ENCODE assay signal across 8 cellular contexts in genomic region chr19:12295191-12295590, GRCh38.
DNase-seq lines count a peak whose midpoint lies in the region; ATAC-seq and TF ChIP-seq lines count a peak whose summit lies in the region.

No MANE protein-coding gene starts in this region.

- H3F3A ChIP-seq in MM.1S (ENCODE audit: insufficient read depth, low read length): peaks cover 3% of the 10 kb centered on the region; the same call in 1 of the 2 replicates

- peak overlapping the region; percentile 32; the same call in 1 of the 2 replicates for H3K4me3 ChIP-seq in GM08714 (ENCODE audit: low read length)
- H3K4me3 ChIP-seq in MM.1S (ENCODE audit: low read length): peak overlapping the region; percentile 88
- H3K4me3 ChIP-seq in epithelial cell of esophagus (ENCODE audit: low read length): peak overlapping the region; percentile 92
- peak overlapping the region; percentile 96 for H3K4me3 ChIP-seq in parathyroid adenoma (ENCODE audit: low read depth, low read length)

- no peak overlapping the region for H3K27ac ChIP-seq in MM.1S (ENCODE audit: low read length)
- peak overlapping the region; percentile 95 for H3K27ac ChIP-seq in parathyroid adenoma

- H3K9me3 ChIP-seq in MM.1S (replicated peaks; ENCODE audit: insufficient read depth, low read length): no peaks in the 10 kb centered on the region
- no peaks in the 10 kb centered on the region for H3K9me3 ChIP-seq in parathyroid adenoma (ENCODE audit: control insufficient read depth, low read length)

- no peak for ATAC-seq in HG03571 (IDR thresholded peaks at IDR 0.05; ENCODE audit: unreplicated experiment)

- H3K4me2 ChIP-seq in MM.1S (ENCODE audit: low read depth, low read length): peak overlapping the region; percentile 75
- H3K4me2 ChIP-seq in parathyroid adenoma (ENCODE audit: low read length): peak overlapping the region; percentile 62

- H3K9ac ChIP-seq in MM.1S (ENCODE audit: low read length): no peak overlapping the region
- no peak overlapping the region for H3K9ac ChIP-seq in parathyroid adenoma

- H3K36me3 ChIP-seq in MM.1S (replicated peaks; ENCODE audit: insufficient read depth, low read length) (no peaks in the 10 kb centered on the region), parathyroid adenoma (ENCODE audit: control insufficient read depth, insufficient read depth, low read length) (no peaks in the 10 kb centered on the region)

- DNase-seq in MM.1S (no peak), epithelial cell of esophagus (ENCODE audit: low read depth) (no peak), HCEC 1CT (no peak), NCI-H526 treated with DMSO at 0.1 percent for 48 hours (lab: John Stamatoyannopoulos, UW) (no peak), AG08395 (ENCODE audit: low spot score) (no peak)

- TF ChIP-seq CTCF in MM.1S (IDR thresholded peaks at IDR 0.05; ENCODE audit: low read length): no peak
- TF ChIP-seq CTCF in epithelial cell of esophagus (IDR thresholded peaks at IDR 0.05; ENCODE audit: insufficient read depth, low read depth, low read length, missing control alignments): no peak
- no peak for TF ChIP-seq CTCF in parathyroid adenoma (IDR thresholded peaks at IDR 0.05)

- H3K9me2 ChIP-seq in MM.1S (replicated peaks; ENCODE audit: insufficient read depth, low read length): no peaks in the 10 kb centered on the region

- H3K79me2 ChIP-seq in MM.1S (ENCODE audit: low read length): peaks cover 32% of the 10 kb centered on the region
- peaks cover 22% of the 10 kb centered on the region for H3K79me2 ChIP-seq in parathyroid adenoma

- H3K27me3 ChIP-seq in MM.1S (replicated peaks; ENCODE audit: insufficient read depth, low read length) (no peaks in the 10 kb centered on the region), parathyroid adenoma (ENCODE audit: control insufficient read depth, insufficient read depth, low read length) (no peaks in the 10 kb centered on the region)

- H3K4me1 ChIP-seq in MM.1S (ENCODE audit: low read length) (peaks cover 5% of the 10 kb centered on the region; the same call in 1 of the 2 replicates), parathyroid adenoma (peaks cover 6% of the 10 kb centered on the region)

- H2AFZ ChIP-seq in MM.1S (ENCODE audit: low read length) (peak overlapping the region; percentile 84), parathyroid adenoma (peak overlapping the region; percentile 87)

- no peaks in the 10 kb centered on the region for H4K20me1 ChIP-seq in MM.1S (ENCODE audit: insufficient read depth, low read length)

Comparison
In these comparisons a context has a peak if more than half of its experiments do, and no peak if none do; other contexts are left out.
1. H3K4me3 ChIP-seq: peak in every context shown above with its lines; median percentile 96 in parathyroid adenoma; 92 in epithelial cell of esophagus; 88 in MM.1S; 32 in GM08714.